In genomic region chr15:89633585-89633984, GRCh38 we compare ENCODE assay signal across 18 cellular contexts. TPM values are rescaled to one million over a fixed set of nuclear protein-coding genes. Genes with fewer than 3 reads are reported as not detected.
A peak's percentile ranks its signal among the peaks of the same experiment; 100 is the strongest.
DNase-seq lines count a peak whose midpoint lies in the region; ATAC-seq lines count a peak whose summit lies in the region.
"Had no signal": no experiment of that assay in that cellular context is flagged by ENCODE, and none has a peak within 500 bp of the region (broad histone marks: within the 10 kb centered on the region; RNA-seq: fewer than 3 reads in every experiment).

No MANE protein-coding gene starts in this region.

- H3K4me1 Mint-ChIP-seq in stimulated activated naive CD8-positive, alpha-beta T cell treated with anti-CD3 and anti-CD28 coated beads, Interleukin-15, amount 100 ng/mL, for 72 hours = peaks cover 6% of the 10 kb centered on the region
- H3K4me1 Mint-ChIP-seq: CD14-positive monocyte had no signal

- no peak overlapping the region for H3K4me3 Mint-ChIP-seq in stimulated activated naive CD8-positive, alpha-beta T cell treated with anti-CD3 and anti-CD28 coated beads, Interleukin-15, amount 100 ng/mL, for 72 hours
- H3K4me3 Mint-ChIP-seq: CD14-positive monocyte, H9 had no signal

- intact Hi-C loops in posterior vena cava (cut with DNase I) = no loop called here

- no peak for ATAC-seq in stimulated activated naive CD8-positive, alpha-beta T cell treated with anti-CD3 and anti-CD28 coated beads, Interleukin-15, amount 100 ng/mL, for 72 hours
- no peak for ATAC-seq in GM18517 (IDR thresholded peaks at IDR 0.05; ENCODE audit: unreplicated experiment)
- ATAC-seq: PC-3 had no signal

- peak overlapping the region in 1 of 2 donors; percentile 92 for H3K27ac Mint-ChIP-seq in stimulated activated naive CD8-positive, alpha-beta T cell treated with anti-CD3 and anti-CD28 coated beads, Interleukin-15, amount 100 ng/mL, for 72 hours

- peaks cover 0 to 16% of the 10 kb centered on the region in 2 donors for H3K9me3 Mint-ChIP-seq in stimulated activated naive CD8-positive, alpha-beta T cell treated with anti-CD3 and anti-CD28 coated beads, Interleukin-15, amount 100 ng/mL, for 72 hours

- DNase-seq in activated CD8-positive, alpha-beta memory T cell treated with anti-CD3 and anti-CD28 coated beads for 24 hours = peak; percentile 32
- no peak for DNase-seq in activated CD8-positive, alpha-beta memory T cell treated with anti-CD3 and anti-CD28 coated beads, Interleukin-2, amount 50 U/mL, for 4 hours
- DNase-seq in ecto neural progenitor cell (ENCODE audit: low spot score) = peak; percentile 24
- peak; percentile 65 for DNase-seq in posterior vena cava (ENCODE audit: low spot score)
- DNase-seq in stimulated activated naive CD8-positive, alpha-beta T cell treated with anti-CD3 and anti-CD28 coated beads, Interleukin-15, amount 100 ng/mL, for 72 hours = no peak
- DNase-seq: DMS153, GDM1, H9, NCI-H1092 treated with DMSO at 0.1 percent for 48 hours, NCI-H146, NCI-H2029 treated with DMSO at 0.1 percent for 48 hours, NCI-H2171, NCI-H526, PC-3, RPMI8226 had no signal

- no peaks in the 10 kb centered on the region for H3K27me3 Mint-ChIP-seq in stimulated activated naive CD8-positive, alpha-beta T cell treated with anti-CD3 and anti-CD28 coated beads, Interleukin-15, amount 100 ng/mL, for 72 hours

RNA-seq across cellular contexts. Expression of gene KIF7, which starts 21.7 kb away (rescaled TPM):
- 10 to 100 TPM; 13.0 to 15.3 TPM for total RNA-seq in posterior vena cava

RNA-seq across cellular contexts. Expression of gene PLIN1, which starts 45.6 kb away (rescaled TPM):
- total RNA-seq in posterior vena cava = 1 to 10 TPM; 3.8 to 4.6 TPM
- total RNA-seq: HT1080 had no signal

RNA-seq across cellular contexts. Expression of gene PEX11A, which starts 57.0 kb away (rescaled TPM):
- total RNA-seq in posterior vena cava = 1 to 10 TPM; 4.9 to 7.1 TPM

RNA-seq across cellular contexts. Expression of gene WDR93, which starts 57.0 kb away (rescaled TPM):
- total RNA-seq in posterior vena cava = not detected
- total RNA-seq: H9, HT1080 had no signal

RNA-seq across cellular contexts. Expression of gene TICRR, which starts 58.3 kb away (rescaled TPM):
- under 1 TPM; 0.09 to 0.10 TPM for total RNA-seq in posterior vena cava

Comparison
In these comparisons a context has a peak if more than half of its experiments do, and no peak if none do; other contexts are left out.
1. DNase-seq: peak in activated CD8-positive, alpha-beta memory T cell treated with anti-CD3 and anti-CD28 coated beads for 24 hours (single experiment), ecto neural progenitor cell (single experiment) and posterior vena cava (single experiment); none in activated CD8-positive, alpha-beta memory T cell treated with anti-CD3 and anti-CD28 coated beads, Interleukin-2, amount 50 U/mL, for 4 hours (single experiment) and stimulated activated naive CD8-positive, alpha-beta T cell treated with anti-CD3 and anti-CD28 coated beads, Interleukin-15, amount 100 ng/mL, for 72 hours (0 of 2).